In the genomic region with DNA sequence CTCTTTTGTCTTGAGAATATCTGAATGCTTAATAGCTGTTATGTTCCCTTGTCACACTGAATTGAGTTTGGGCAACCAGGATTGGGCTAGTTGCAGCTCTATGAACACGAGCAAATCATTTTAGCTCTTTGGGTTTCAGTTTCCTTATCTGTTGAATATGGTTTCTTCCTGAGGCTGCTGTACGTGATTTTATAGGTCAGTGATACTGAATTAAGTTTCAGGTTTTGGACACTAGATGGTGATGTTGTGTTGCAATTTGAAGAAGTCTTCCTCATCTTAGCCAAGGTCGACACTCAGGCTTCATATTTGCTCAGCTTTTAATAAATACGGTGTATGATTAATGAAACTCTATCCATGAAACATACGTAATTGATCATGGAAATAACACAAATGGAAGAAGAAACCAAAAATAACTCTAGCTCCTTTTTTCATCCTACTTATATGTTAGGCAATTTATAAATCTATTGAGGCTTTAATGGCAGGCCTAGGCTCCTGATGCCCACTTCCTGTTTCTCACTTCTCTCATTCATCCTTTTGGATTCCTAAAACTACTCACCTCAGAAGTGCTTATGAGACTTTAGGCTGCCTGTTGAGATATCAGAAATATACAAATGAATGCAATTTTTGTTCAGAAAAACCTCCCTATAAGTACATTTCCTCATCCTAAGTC, we compare ENCODE assay signal across 8 cellular contexts.
A peak's percentile ranks its signal among the peaks of the same experiment; 100 is the strongest.
DNase-seq lines count a peak whose midpoint lies in the region; ATAC-seq, FAIRE-seq and TF ChIP-seq lines count a peak whose summit lies in the region.

No MANE protein-coding gene starts in this region.

- TF ChIP-seq CTCF in A549 (IDR thresholded peaks at IDR 0.05) (peak; percentile 53), GM12864 (IDR thresholded peaks at IDR 0.05; ENCODE audit: low read depth, low read length, missing control alignments) (peak; percentile 52), HCT116 (IDR thresholded peaks at IDR 0.05 in 2 of 3, conservative IDR thresholded peaks at IDR 0.05 in 1 of 3; ENCODE audit: borderline replicate concordance in 1 of 3, insufficient read depth in 1 of 3, low read depth in 2 of 3, low read length in 2 of 3) (peak; percentile 8 to 61 (median 36); a peak in 3 of 6 replicates), LNCAP (IDR thresholded peaks at IDR 0.05) (peak; percentile 38), PC-9 (conservative IDR thresholded peaks at IDR 0.05) (peak; percentile 59; the same call in 1 of the 2 replicates), mucosa of descending colon (IDR thresholded peaks at IDR 0.05) (no peak), thyroid gland (IDR thresholded peaks at IDR 0.05) (peak in 1 of 6 experiments; percentile 13)

- H3K4me2 ChIP-seq in A549 = no peak overlapping the region
- H3K4me2 ChIP-seq in HCT116 (ENCODE audit: low read length) = peak overlapping the region; percentile 42
- H3K4me2 ChIP-seq in PC-9 = 0 out of 2 replicates have a peak overlapping the region, but pooled peaks have one; percentile 50

- H2AFZ ChIP-seq in HCT116 (ENCODE audit: low read depth, low read length, poor library complexity, severe bottlenecking) (no peak overlapping the region), PC-9 (no peak overlapping the region)

- no peak overlapping the region for H3K9ac ChIP-seq in HCT116 (ENCODE audit: low read length)
- H3K9ac ChIP-seq in duodenal mucosa (ENCODE audit: low read depth in 1 of 2, low read length in 2 of 2) = no peak overlapping the region

- peak; percentile 78 to 83 for ATAC-seq in A549
- ATAC-seq in HCT116 = peak; percentile 67
- peak; percentile 77 for ATAC-seq in mucosa of descending colon

- no peaks in the 10 kb centered on the region for H3F3A ChIP-seq in PC-9 (ENCODE audit: insufficient read depth, low read depth)

- H3K79me2 ChIP-seq in HCT116 (ENCODE audit: insufficient read depth, low read length) (no peaks in the 10 kb centered on the region), PC-9 (ENCODE audit: low read depth) (no peaks in the 10 kb centered on the region)

- H3K4me1 ChIP-seq in A549 (no peaks in the 10 kb centered on the region), HCT116 (ENCODE audit: control insufficient read depth in 1 of 2, insufficient read depth in 2 of 2, low read length in 2 of 2) (no peaks in the 10 kb centered on the region), PC-9 (replicated peaks; ENCODE audit: insufficient read depth) (no peaks in the 10 kb centered on the region), duodenal mucosa (ENCODE audit: control insufficient read depth in 1 of 2, insufficient read depth in 2 of 2, low read length in 2 of 2) (no peaks in the 10 kb centered on the region), mucosa of descending colon (ENCODE audit: low read depth) (no peaks in the 10 kb centered on the region), thyroid gland (no peaks in the 10 kb centered on the region)

- RAD21 ChIA-PET in HCT116 (lab: Charles Lee; ENCODE audit: low non-redundant PET in 1 of 2, low total read pairs in 2 of 2, uncharacterized antibody in 2 of 2, unreplicated experiment in 2 of 2) = no interaction called here

- BruUV-seq in HCT116 (replicated peaks; lab: Mats Ljungman, UMichigan) (no TSS peak), PC-9 (replicated peaks; lab: Mats Ljungman, UMichigan) (no TSS peak)

- CTCF ChIA-PET in A549 (lab: Yijun Ruan, JAX) = interaction anchor here (0.7 to 1.6 kb wide), 8 partner anchors 10 to 139 kb away, joined by 3 to 6 read pairs (median 4); no protein-coding TSS in a partner anchor
- CTCF ChIA-PET in HCT116 (lab: Charles Lee) = interaction anchor here (0.6 to 2.0 kb wide), 5 partner anchors 11 to 544 kb away, joined by 3 to 10 read pairs (median 3); no protein-coding TSS in a partner anchor
- CTCF ChIA-PET in PC-9 (lab: Charles Lee) = interaction anchor here (0.6 to 1.0 kb wide), 2 partner anchors 81 to 656 kb away, joined by 4 to 8 read pairs; no protein-coding TSS in a partner anchor

- intact Hi-C loops in HCT116 (cut with micrococcal nuclease) = no loop called here
- intact Hi-C loops in PC-9 (cut with micrococcal nuclease; ENCODE audit: unreplicated experiment) = loop anchor here (5.0 kb wide), 2 partner anchors 141 to 1701 kb away; no protein-coding TSS in a partner anchor
- intact Hi-C loops in mucosa of descending colon (cut with DNase I, micrococcal nuclease) = no loop called here
- intact Hi-C loops in thyroid gland (cut with DNase I) = no loop called here

- TF ChIP-seq RAD21 in A549 (conservative IDR thresholded peaks at IDR 0.05 in 1 of 2, IDR thresholded peaks at IDR 0.05 in 1 of 2) (peak; percentile 63 to 65), HCT116 (IDR thresholded peaks at IDR 0.05; ENCODE audit: low read depth) (peak; percentile 66)

- DNase-seq in A549 (ENCODE audit: low read depth in 1 of 2, low spot score in 1 of 2) (peak; percentile 2 to 57), GM12864 (ENCODE audit: low read depth) (peak; percentile 76), HCT116 (ENCODE audit: low read depth, low spot score) (peak; percentile 43), PC-9 (peak in 1 of 2 experiments; percentile 42), mucosa of descending colon (peak in 1 of 3 donors; percentile 8), thyroid gland (no peak)

- H4K20me1 ChIP-seq in HCT116 (ENCODE audit: insufficient read depth) (no peaks in the 10 kb centered on the region), PC-9 (ENCODE audit: insufficient read depth) (no peaks in the 10 kb centered on the region)

- H3K36me3 ChIP-seq in HCT116 (ENCODE audit: control insufficient read depth in 1 of 2, insufficient read depth in 2 of 2, low read length in 2 of 2) (no peaks in the 10 kb centered on the region), PC-9 (ENCODE audit: low read depth) (no peaks in the 10 kb centered on the region), duodenal mucosa (ENCODE audit: control insufficient read depth in 1 of 2, insufficient read depth in 2 of 2, low read length in 2 of 2) (no peaks in the 10 kb centered on the region), mucosa of descending colon (ENCODE audit: low read depth) (no peaks in the 10 kb centered on the region), thyroid gland (no peaks in the 10 kb centered on the region)

- no peak for TF ChIP-seq EP300 in A549 (IDR thresholded peaks at IDR 0.05)

- H3K4me3 ChIP-seq in A549 (no peak overlapping the region), GM12864 (ENCODE audit: low read depth, low read length) (no peak overlapping the region), HCT116 (replicated peaks in 1 of 2; ENCODE audit: low read depth in 1 of 2, low read length in 2 of 2) (no peak overlapping the region), PC-9 (no peak overlapping the region), duodenal mucosa (ENCODE audit: low read depth in 1 of 2, low read length in 2 of 2) (peak overlapping the region; percentile 46 to 61), mucosa of descending colon (no peak overlapping the region), thyroid gland (replicated peaks in 1 of 3) (no peak overlapping the region)

- H3K27ac ChIP-seq in A549 (no peak overlapping the region), HCT116 (ENCODE audit: low read depth, low read length) (no peak overlapping the region), PC-9 (no peak overlapping the region), duodenal mucosa (ENCODE audit: low read depth, low read length) (no peak overlapping the region), thyroid gland (no peak overlapping the region)

- WGBS in A549 (ENCODE audit: missing lambda C conversion rate) = 1% methylated on average over 5 of the region's 5 CpGs
- 35 to 44% methylated on average over 5 of the region's 5 CpGs for whole genome bisulfite sequencing in thyroid gland, 2 donors

- H3K27me3 ChIP-seq in HCT116 (ENCODE audit: insufficient read depth, low read length) (no peaks in the 10 kb centered on the region), PC-9 (ENCODE audit: insufficient read depth, low read depth) (no peaks in the 10 kb centered on the region), duodenal mucosa (ENCODE audit: control insufficient read depth in 1 of 2, insufficient read depth in 2 of 2, low read length in 2 of 2) (no peaks in the 10 kb centered on the region), thyroid gland (no peaks in the 10 kb centered on the region)

- no peak for FAIRE-seq in A549 (lab: Jason Lieb, UNC)

- H3K9me3 ChIP-seq in A549 (no peaks in the 10 kb centered on the region), HCT116 (ENCODE audit: control insufficient read depth in 1 of 2, insufficient read depth in 1 of 2, low read depth in 1 of 2, low read length in 2 of 2) (no peaks in the 10 kb centered on the region), PC-9 (ENCODE audit: insufficient read depth, low read depth) (no peaks in the 10 kb centered on the region), duodenal mucosa (ENCODE audit: control insufficient read depth in 1 of 2, low read length in 2 of 2) (no peaks in the 10 kb centered on the region), mucosa of descending colon (no peaks in the 10 kb centered on the region), thyroid gland (no peaks in the 10 kb centered on the region)

- H3K9me2 ChIP-seq in HCT116 (ENCODE audit: insufficient read depth) = no peaks in the 10 kb centered on the region
- no peaks in the 10 kb centered on the region for H3K9me2 ChIP-seq in PC-9 (ENCODE audit: insufficient read depth)

- TF ChIP-seq POLR2A in A549 (IDR thresholded peaks at IDR 0.05; ENCODE audit: low read length) = no peak
- TF ChIP-seq POLR2A in HCT116 (IDR thresholded peaks at IDR 0.05; ENCODE audit: borderline replicate concordance, extremely low read depth, insufficient read depth, insufficient read length) = no peak
- TF ChIP-seq POLR2A in thyroid gland (IDR thresholded peaks at IDR 0.05) = no peak

- POLR2A ChIA-PET in A549 (lab: Yijun Ruan, JAX) = no interaction called here
- POLR2A ChIA-PET in HCT116 (lab: Charles Lee) = no interaction called here
- POLR2A ChIA-PET in PC-9 (lab: Charles Lee; ENCODE audit: unreplicated experiment) = interaction anchor here (0.7 to 0.8 kb wide), 2 partner anchors 141 to 1851 kb away, joined by 3 to 7 read pairs; no protein-coding TSS in a partner anchor

TF ChIP-seq in A549, 52 proteins besides CTCF, POLR2A, EP300 and RAD21:
- no peak for TF ChIP-seq FOXS1 (CRISPR knock-in tag; IDR thresholded peaks at IDR 0.05)
- TF ChIP-seq SMC3 (IDR thresholded peaks at IDR 0.05) = peak; percentile 24; the same call in 1 of the 3 replicates

TF ChIP-seq in HCT116, 20 proteins besides CTCF, POLR2A, EP300 and RAD21 (continues in another document):
- TF ChIP-seq EZH2phosphoT487 (IDR thresholded peaks at IDR 0.05; ENCODE audit: borderline replicate concordance) = no peak
- no peak for TF ChIP-seq ELF1 (IDR thresholded peaks at IDR 0.05; ENCODE audit: borderline replicate concordance, low read depth)
- TF ChIP-seq SRF (IDR thresholded peaks at IDR 0.05; ENCODE audit: low read depth) = no peak
- TF ChIP-seq FOSL1 (IDR thresholded peaks at IDR 0.05; ENCODE audit: low read depth) = no peak
- no peak for TF ChIP-seq SIN3A (IDR thresholded peaks at IDR 0.05; ENCODE audit: low read depth)
- TF ChIP-seq EZH2 (IDR thresholded peaks at IDR 0.05) = no peak
- TF ChIP-seq POLR2AphosphoS5 (IDR thresholded peaks at IDR 0.05; ENCODE audit: low read depth, low read length) = no peak
- TF ChIP-seq ATF3 (IDR thresholded peaks at IDR 0.05) = no peak
- TF ChIP-seq SP1 (IDR thresholded peaks at IDR 0.05; ENCODE audit: low read depth) = no peak

Comparison
In these comparisons a context has a peak if more than half of its experiments do, and no peak if none do; other contexts are left out.
1. DNase-seq: peak in A549 (2 of 2), GM12864 (single experiment) and HCT116 (single experiment); none in thyroid gland (0 of 2).
2. H3K4me3 ChIP-seq: peak in duodenal mucosa (2 of 2); none in A549 (single experiment), GM12864 (single experiment), HCT116 (0 of 2), PC-9 (single experiment), mucosa of descending colon (single experiment) and thyroid gland (0 of 3).
3. Of the 6 proteins assayed by ChIP-seq in both A549 and HCT116: peak only in A549: none; only in HCT116: none; in both: CTCF and RAD21; in neither: 4.
4. Peak in every context shown above with its lines, with median percentiles within 50 percentile points of each other: ATAC-seq.